Comparison of ENCODE assay signal across 8 cellular contexts in genomic region chr3:195542691-195543641, GRCh38. TPM values are rescaled to one million over a fixed set of nuclear protein-coding genes. Genes with fewer than 3 reads are reported as not detected.
A peak's percentile ranks its signal among the peaks of the same experiment; 100 is the strongest.
DNase-seq lines count a peak whose midpoint lies in the region; ATAC-seq and TF ChIP-seq lines count a peak whose summit lies in the region.

Gene PPP1R2 (minus strand): TSS chr3:195543325. CDS start chr3:195543025, 300 bp downstream.

- no peaks in the 10 kb centered on the region for H3K36me3 ChIP-seq in BE2C

- no peaks in the 10 kb centered on the region for H3K9me3 Mint-ChIP-seq in activated CD4-positive, alpha-beta T cell treated with anti-CD3 and anti-CD28 coated beads, Interleukin-2, amount 10 ng/mL, durations not matched to agents 7 days and 5 days

- peak within 1 kb of the TSS; percentile 89 to 96 for H3K27ac ChIP-seq in coronary artery

- no peaks in the 10 kb centered on the region for H3K27me3 ChIP-seq in BE2C

- ATAC-seq in HG03457 (IDR thresholded peaks at IDR 0.05; ENCODE audit: unreplicated experiment) (peak; percentile 74), left lobe of liver (peak; percentile 97)

- DNase-seq in BE2C = peak; percentile 96
- peak; percentile 52 for DNase-seq in GM19240 (ENCODE audit: insufficient read length, low spot score)
- peak; percentile 59 for DNase-seq in NCI-H524 treated with DMSO at 0.1 percent for 48 hours (lab: John Stamatoyannopoulos, UW)
- peak; percentile 91 for DNase-seq in activated CD4-positive, alpha-beta T cell treated with anti-CD3 and anti-CD28 coated beads, Interleukin-2, amount 10 ng/mL, durations not matched to agents 7 days and 5 days
- peak; percentile 93 for DNase-seq in coronary artery (ENCODE audit: low spot score)
- peak; percentile 94 for DNase-seq in left lobe of liver (ENCODE audit: low spot score)
- DNase-seq in stimulated activated CD4-positive, alpha-beta T cell treated with anti-CD3 and anti-CD28 coated beads, Interleukin-2, amount 100 ng/mL, for 24 hours = peak; percentile 95

- H3K9me3 ChIP-seq in BE2C = no peaks in the 10 kb centered on the region

- H3K4me3 ChIP-seq in BE2C (ENCODE audit: low read depth, low read length) (peak within 1 kb of the TSS; percentile 86), coronary artery (peak within 1 kb of the TSS; percentile 95)

- peak within 1 kb of the TSS; percentile 86 for H3K4me3 Mint-ChIP-seq in activated CD4-positive, alpha-beta T cell treated with anti-CD3 and anti-CD28 coated beads, Interleukin-2, amount 10 ng/mL, durations not matched to agents 7 days and 5 days

- no peaks in the 10 kb centered on the region for H3K27me3 Mint-ChIP-seq in activated CD4-positive, alpha-beta T cell treated with anti-CD3 and anti-CD28 coated beads, Interleukin-2, amount 10 ng/mL, durations not matched to agents 7 days and 5 days

- no peak for TF ChIP-seq CTCF in BE2C (IDR thresholded peaks at IDR 0.05; ENCODE audit: low read depth, low read length)
- no peak for TF ChIP-seq CTCF in coronary artery (IDR thresholded peaks at IDR 0.05)

- H3K27ac Mint-ChIP-seq in activated CD4-positive, alpha-beta T cell treated with anti-CD3 and anti-CD28 coated beads, Interleukin-2, amount 10 ng/mL, durations not matched to agents 7 days and 5 days = peak within 1 kb of the TSS; percentile 94

- peaks cover 19% of the 10 kb centered on the region for H3K4me1 ChIP-seq in BE2C

- H3K4me1 Mint-ChIP-seq in activated CD4-positive, alpha-beta T cell treated with anti-CD3 and anti-CD28 coated beads, Interleukin-2, amount 10 ng/mL, durations not matched to agents 7 days and 5 days = peaks cover 71% of the 10 kb centered on the region

- POLR2A ChIA-PET in activated CD4-positive, alpha-beta T cell treated with anti-CD3 and anti-CD28 coated beads, Interleukin-2, amount 10 ng/mL, durations not matched to agents 7 days and 5 days (lab: Charles Lee) = interaction anchor here (1.4 kb wide), 1 partner anchor 38 kb away, joined by 3 read pairs; no protein-coding TSS in a partner anchor

- peaks cover 23% of the 10 kb centered on the region for H3K36me3 Mint-ChIP-seq in activated CD4-positive, alpha-beta T cell treated with anti-CD3 and anti-CD28 coated beads, Interleukin-2, amount 10 ng/mL, durations not matched to agents 7 days and 5 days (ENCODE audit: low read depth)

- CTCF ChIA-PET in activated CD4-positive, alpha-beta T cell treated with anti-CD3 and anti-CD28 coated beads, Interleukin-2, amount 10 ng/mL, durations not matched to agents 7 days and 5 days (lab: Charles Lee) = interaction anchor here (0.7 to 2.6 kb wide), 10 partner anchors 8 to 870 kb away, joined by 3 to 17 read pairs (median 4); partner anchors contain the start of gene XXYLT1

RNA-seq across cellular contexts. Expression of gene PPP1R2, which starts in this region (rescaled TPM):
- polyA plus RNA-seq in BE2C (2012; ENCODE audit: insufficient read depth, insufficient read length, low read depth) = 42.7 TPM
- 10 to 100 TPM; 85.9 to 94.3 TPM for total RNA-seq in activated CD4-positive, alpha-beta T cell treated with anti-CD3 and anti-CD28 coated beads, Interleukin-2, amount 10 ng/mL, durations not matched to agents 7 days and 5 days
- 11.8 TPM for total RNA-seq in left lobe of liver

Comparison
In these comparisons a context has a peak if more than half of its experiments do, and no peak if none do; other contexts are left out.
1. Peak in every context shown above with its lines: DNase-seq, ATAC-seq, H3K4me3 ChIP-seq and H3K27ac ChIP-seq.